In the genomic region with DNA sequence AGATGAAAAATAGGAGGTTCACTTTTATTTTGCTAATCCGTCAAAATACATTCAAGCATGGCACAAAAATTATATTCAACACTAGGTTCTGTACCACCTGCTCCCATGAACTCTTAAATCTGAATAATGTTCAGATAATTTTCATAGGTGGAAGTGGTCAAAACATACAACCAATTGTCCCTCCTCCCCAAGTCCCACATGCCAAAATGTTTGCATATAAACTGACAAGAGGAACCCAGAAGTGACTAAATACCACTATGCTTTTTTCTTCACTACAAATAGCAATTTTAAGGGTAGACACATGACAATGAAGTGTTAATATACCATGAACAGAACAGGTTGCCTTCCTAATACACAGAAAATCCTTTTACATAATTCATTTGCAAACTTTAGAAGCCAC, we compare ENCODE assay signal across 14 cellular contexts. TPM values are rescaled to one million over a fixed set of nuclear protein-coding genes. Genes with fewer than 3 reads are reported as not detected.
DNase-seq lines count a peak whose midpoint lies in the region; ATAC-seq, FAIRE-seq and TF ChIP-seq lines count a peak whose summit lies in the region.
"Had no signal": no experiment of that assay in that cellular context is flagged by ENCODE, and none has a peak within 500 bp of the region (broad histone marks: within the 10 kb centered on the region; RNA-seq: fewer than 3 reads in every experiment).

No MANE protein-coding gene starts in this region.

- peaks cover 21 to 53% of the 10 kb centered on the region in 2 experiments for H3K79me2 ChIP-seq in H1 (ENCODE audit: control insufficient read depth in 1 of 2, insufficient read depth in 2 of 2, low read length in 2 of 2)
- H3K79me2 ChIP-seq in neural progenitor cell (ENCODE audit: low read depth), result peaks cover 63% of the 10 kb centered on the region

- peak overlapping the region; percentile 19 for H3K27ac Mint-ChIP-seq in Calu3 (ENCODE audit: unreplicated experiment)
- H3K27ac Mint-ChIP-seq in neural progenitor cell, result no peak overlapping the region
- H3K27ac Mint-ChIP-seq: activated CD4-positive, alpha-beta T cell treated with anti-CD3 and anti-CD28 coated beads, Interleukin-2, amount 10 ng/mL, durations not matched to agents 24 days and 14 days had no signal

- H4K20me1 ChIP-seq in H1 (replicated peaks in 1 of 2; ENCODE audit: control insufficient read depth in 1 of 2, insufficient read depth in 2 of 2, low read length in 2 of 2) (peaks cover 20 to 35% of the 10 kb centered on the region in 2 experiments), neural progenitor cell (ENCODE audit: low read depth) (peaks cover 62% of the 10 kb centered on the region)

- H3K4me3 Mint-ChIP-seq in Calu3 (ENCODE audit: low read depth, unreplicated experiment) (peak overlapping the region; percentile 97), neural progenitor cell (no peak overlapping the region)

- ATAC-seq in HG03159 (IDR thresholded peaks at IDR 0.05; ENCODE audit: unreplicated experiment), result no peak
- no peak for ATAC-seq in GM19467 (IDR thresholded peaks at IDR 0.05; ENCODE audit: unreplicated experiment)
- ATAC-seq: right cardiac atrium had no signal

- WGBS in H1 (ENCODE audit: extremely low coverage in 1 of 2, insufficient coverage in 1 of 2, insufficient read length in 1 of 2, insufficient replicate concordance in 2 of 2, low coverage in 1 of 2, low lambda C conversion rate in 2 of 2, missing lambda C conversion rate in 1 of 2), 2 experiments, result 86% methylated on average over 1 of the region's 1 CpG; no CpG with 5 or more reads in 1 of the 2 experiments

- DNase-seq in Calu3 (no peak), NB4 (ENCODE audit: low read depth) (no peak), H1 (ENCODE audit: low read depth in 1 of 2, low spot score in 2 of 2) (no peak), neural progenitor cell (ENCODE audit: low spot score) (no peak), mesenteric fat pad (ENCODE audit: low spot score) (no peak)
- DNase-seq: activated CD4-positive, alpha-beta T cell treated with anti-CD3 and anti-CD28 coated beads, Interleukin-2, amount 10 ng/mL, durations not matched to agents 24 days and 14 days; activated effector memory CD4-positive, alpha-beta T cell treated with Interleukin-2 at 50 U/mL for 16 hours; COR-L47; kidney glomerular epithelial cell; NCI-H226; OCI-M1; right cardiac atrium had no signal

- intact Hi-C loops in Calu3 (cut with micrococcal nuclease; ENCODE audit: unreplicated experiment), result no loop called here

- H4K5ac ChIP-seq in H1 (ENCODE audit: insufficient read length, low read depth, low read length), result no peak overlapping the region

- H3K36me3 ChIP-seq in H1 (ENCODE audit: control insufficient read depth in 2 of 4, insufficient read depth in 4 of 4, low read length in 3 of 4) (peaks cover 0 to 25% (median 0%) of the 10 kb centered on the region in 4 experiments; a peak in 1 of 8 replicates), neural progenitor cell (no peaks in the 10 kb centered on the region)

- no peak overlapping the region for H2AK5ac ChIP-seq in H1 (ENCODE audit: low read depth, low read length)

- H3K4me3 ChIP-seq in NB4 (ENCODE audit: low read depth, low read length), result peak overlapping the region; percentile 98
- H3K4me3 ChIP-seq in H1 (ENCODE audit: extremely low read depth in 1 of 4, insufficient read depth in 2 of 4, low read depth in 3 of 4, low read length in 4 of 4), result peak overlapping the region in 3 of 4 experiments; percentile 6 to 92 (median 11); a peak in 5 of 8 replicates
- H3K4me3 ChIP-seq in neural progenitor cell, result peak overlapping the region; percentile 91

- no peak overlapping the region for H3K9ac ChIP-seq in H1 (replicated peaks in 1 of 4; ENCODE audit: extremely low read depth in 1 of 4, low read depth in 3 of 4, low read length in 3 of 4)
- no peak overlapping the region for H3K9ac ChIP-seq in neural progenitor cell

- H3K79me1 ChIP-seq in H1 (ENCODE audit: low read depth, low read length), result no peaks in the 10 kb centered on the region

- H2BK15ac ChIP-seq in H1 (ENCODE audit: low read length), result no peak overlapping the region

- H3F3A ChIP-seq in neural progenitor cell (ENCODE audit: low read depth), result peaks cover 49% of the 10 kb centered on the region

- CTCF ChIA-PET in Calu3 (lab: Charles Lee), result interaction anchor here (0.9 to 1.7 kb wide), 3 partner anchors 31 to 90 kb away, joined by 3 to 9 read pairs (median 6); no protein-coding TSS in a partner anchor
- CTCF ChIA-PET in H1 (lab: Charles Lee; ENCODE audit: partially characterized antibody), result interaction anchor here (1.3 to 2.0 kb wide), 4 partner anchors 10 to 121 kb away, joined by 7 to 28 read pairs (median 8); partner anchors contain the start of gene KLHL3

- no peak overlapping the region for H3K18ac ChIP-seq in H1 (ENCODE audit: extremely low read depth, low read length)

- POLR2A ChIA-PET in H1 (lab: Charles Lee; ENCODE audit: partially characterized antibody), result interaction anchor here (1.7 kb wide), 1 partner anchor 91 kb away, joined by 3 read pairs; no protein-coding TSS in a partner anchor

- no peak for TF ChIP-seq RAD21 in H1 (IDR thresholded peaks at IDR 0.05 in 1 of 2, conservative IDR thresholded peaks at IDR 0.05 in 1 of 2; ENCODE audit: low read depth in 2 of 2, low read length in 2 of 2)

- H2BK120ac ChIP-seq in H1 (replicated peaks; ENCODE audit: low read depth, low read length), result no peak overlapping the region

- peaks cover 8% of the 10 kb centered on the region for H3K4me1 Mint-ChIP-seq in Calu3 (ENCODE audit: low read depth, unreplicated experiment)
- H3K4me1 Mint-ChIP-seq in neural progenitor cell, result peaks cover 19% of the 10 kb centered on the region

- H3K9me3 Mint-ChIP-seq in Calu3 (ENCODE audit: low read depth, unreplicated experiment), result no peaks in the 10 kb centered on the region
- H3K9me3 Mint-ChIP-seq in neural progenitor cell, result no peaks in the 10 kb centered on the region
- H3K9me3 Mint-ChIP-seq: activated CD4-positive, alpha-beta T cell treated with anti-CD3 and anti-CD28 coated beads, Interleukin-2, amount 10 ng/mL, durations not matched to agents 24 days and 14 days had no signal

- no peak overlapping the region for H3K23ac ChIP-seq in H1 (ENCODE audit: insufficient read length)

- no peak for TF ChIP-seq EP300 in H1 (IDR thresholded peaks at IDR 0.05; ENCODE audit: borderline replicate concordance in 1 of 2, low read depth in 2 of 2, low read length in 2 of 2)

- H3K9me3 ChIP-seq in H1 (ENCODE audit: insufficient read depth in 2 of 2, low read depth in 1 of 2, low read length in 1 of 2), result no peaks in the 10 kb centered on the region
- H3K9me3 ChIP-seq in neural progenitor cell (ENCODE audit: low read depth), result no peaks in the 10 kb centered on the region

- peaks cover 46% of the 10 kb centered on the region for H3K36me3 Mint-ChIP-seq in Calu3 (ENCODE audit: insufficient read depth, unreplicated experiment)
- H3K36me3 Mint-ChIP-seq in neural progenitor cell, result peaks cover 8% of the 10 kb centered on the region

- H3K4ac ChIP-seq in H1 (replicated peaks; ENCODE audit: insufficient read length, low read depth, low read length), result no peak overlapping the region

- H3K23me2 ChIP-seq in H1 (ENCODE audit: low read depth, low read length), result peaks cover 2% of the 10 kb centered on the region

- TF ChIP-seq POLR2A in NB4 (IDR thresholded peaks at IDR 0.05; ENCODE audit: extremely low read depth, insufficient read length) (no peak), H1 (IDR thresholded peaks at IDR 0.05; ENCODE audit: control extremely low read depth in 1 of 2, low read depth in 2 of 2, low read length in 2 of 2) (no peak)

- no peak overlapping the region for H2BK12ac ChIP-seq in H1 (ENCODE audit: low read depth, low read length)

- no peaks in the 10 kb centered on the region for H3K27me3 Mint-ChIP-seq in Calu3 (ENCODE audit: unreplicated experiment)
- H3K27me3 Mint-ChIP-seq in neural progenitor cell (ENCODE audit: insufficient read depth, low read depth), result peaks cover 10% of the 10 kb centered on the region
- H3K27me3 Mint-ChIP-seq: activated CD4-positive, alpha-beta T cell treated with anti-CD3 and anti-CD28 coated beads, Interleukin-2, amount 10 ng/mL, durations not matched to agents 24 days and 14 days had no signal

- no TSS peak for BruUV-seq in Calu3 (replicated peaks; lab: Mats Ljungman, UMichigan)

- no peak for TF ChIP-seq CTCF in Calu3 (IDR thresholded peaks at IDR 0.05; ENCODE audit: unreplicated experiment)
- TF ChIP-seq CTCF in NB4 (IDR thresholded peaks at IDR 0.05; ENCODE audit: low read depth, low read length), result no peak
- no peak for TF ChIP-seq CTCF in H1 (IDR thresholded peaks at IDR 0.05; ENCODE audit: control extremely low read depth in 1 of 3, insufficient read depth in 1 of 3, low read depth in 1 of 3, low read length in 3 of 3)
- TF ChIP-seq CTCF in neural progenitor cell (IDR thresholded peaks at IDR 0.05), result no peak

- no peak overlapping the region for H2BK20ac ChIP-seq in H1 (ENCODE audit: low read length)

- H2AFZ ChIP-seq in H1 (ENCODE audit: low read length) (no peak overlapping the region), neural progenitor cell (replicated peaks) (no peak overlapping the region)

- no peak overlapping the region for H3K56ac ChIP-seq in H1 (replicated peaks; ENCODE audit: insufficient read length, low read depth, low read length)

- H2BK5ac ChIP-seq in H1 (ENCODE audit: low read depth, low read length), result no peak overlapping the region

- H4K91ac ChIP-seq in H1 (replicated peaks; ENCODE audit: insufficient read length, low read length), result no peak overlapping the region

- no peak for FAIRE-seq in H1 (lab: Jason Lieb, UNC)

- no peak overlapping the region for H3K27ac ChIP-seq in H1 (ENCODE audit: low read depth, low read length)
- no peak overlapping the region for H3K27ac ChIP-seq in neural progenitor cell

- H3K4me2 ChIP-seq in H1 (ENCODE audit: insufficient read depth in 1 of 2, low read depth in 2 of 2, low read length in 2 of 2) (peak overlapping the region; percentile 26 to 61; a peak in 2 of 4 replicates), neural progenitor cell (peak overlapping the region; percentile 93)

- H3K4me1 ChIP-seq in H1 (replicated peaks in 1 of 4; ENCODE audit: control insufficient read depth in 3 of 4, insufficient read depth in 4 of 4, low read length in 3 of 4) (peaks cover 0 to 3% (median 0%) of the 10 kb centered on the region in 4 experiments; a peak in 3 of 7 replicates), neural progenitor cell (peaks cover 26% of the 10 kb centered on the region)

- H3K14ac ChIP-seq in H1 (ENCODE audit: insufficient read length), result no peak overlapping the region

- no peak overlapping the region for H4K8ac ChIP-seq in H1 (ENCODE audit: extremely low read depth, insufficient read depth, low read length)

- H3K27me3 ChIP-seq in H1 (replicated peaks in 1 of 4; ENCODE audit: control insufficient read depth in 3 of 4, extremely low read depth in 1 of 4, insufficient read depth in 3 of 4, low read length in 3 of 4), result no peaks in the 10 kb centered on the region
- no peaks in the 10 kb centered on the region for H3K27me3 ChIP-seq in neural progenitor cell

RNA-seq across cellular contexts. Expression of gene HNRNPA0, which starts 3.7 kb away (rescaled TPM):
- total RNA-seq in Calu3 (2022), result 40.5 and 42.3 TPM in 2 replicates
- 71.3 and 74.9 TPM in 2 replicates for total RNA-seq in H1 (2021; fragmentation: NEBNext Ultra II Directional; extraction: Animal tissue kit (Norgen Biotek cat#: 25700))
- polyA plus RNA-seq in H1 (2011; rRNA removed), result 22.0 and 31.6 TPM in 2 replicates
- polyA plus RNA-seq in H1 (2011; cell fraction: cytosol; rRNA removed), result 35.0 TPM
- 23.6 TPM for polyA plus RNA-seq in H1 (2011; cell fraction: nucleus; rRNA removed)
- polyA plus RNA-seq in H1 (2012, experiment 1 of 2), result 52.9 to 55.8 TPM (median 53.9 TPM) in 4 replicates
- 17.2 TPM for polyA plus RNA-seq in H1 (2012, experiment 2 of 2)
- 43.1 TPM for polyA plus RNA-seq in H1 (2013, experiment 1 of 2)
- polyA plus RNA-seq in H1 (2013, experiment 2 of 2), result 42.6 TPM
- polyA minus RNA-seq in H1 (2011; rRNA and poly(A)+ RNA removed), result 9.3 and 11.3 TPM in 2 replicates
- polyA minus RNA-seq in H1 (2011; cell fraction: cytosol; rRNA and poly(A)+ RNA removed), result 16.1 TPM
- polyA minus RNA-seq in H1 (2011; cell fraction: nucleus; rRNA and poly(A)+ RNA removed), result 17.9 TPM
- 49.8 and 71.4 TPM in 2 replicates for total RNA-seq in neural progenitor cell (ENCODE audit: low replicate concordance)
- 24.3 TPM for total RNA-seq in mesenteric fat pad

RNA-seq across cellular contexts. Expression of gene KLHL3, which starts 14.5 kb away (rescaled TPM):
- total RNA-seq in Calu3 (2022) (16.9 and 18.2 TPM in 2 replicates), neural progenitor cell (ENCODE audit: low replicate concordance) (17.2 and 26.8 TPM in 2 replicates), mesenteric fat pad (3.5 TPM)
- 10.5 and 13.7 TPM in 2 replicates for total RNA-seq in H1 (2021; fragmentation: NEBNext Ultra II Directional; extraction: Animal tissue kit (Norgen Biotek cat#: 25700))
- 6.0 and 7.4 TPM in 2 replicates for polyA plus RNA-seq in H1 (2011; rRNA removed)
- polyA plus RNA-seq in H1 (2011; cell fraction: cytosol; rRNA removed), result 8.6 TPM
- polyA plus RNA-seq in H1 (2011; cell fraction: nucleus; rRNA removed), result 18.9 TPM
- polyA plus RNA-seq in H1 (2012, experiment 1 of 2), result 7.0 to 11.6 TPM (median 7.3 TPM) in 4 replicates
- polyA plus RNA-seq in H1 (2012, experiment 2 of 2), result 0.66 TPM
- 3.9 TPM for polyA plus RNA-seq in H1 (2013, experiment 1 of 2)
- 3.8 TPM for polyA plus RNA-seq in H1 (2013, experiment 2 of 2)
- polyA minus RNA-seq in H1 (2011; rRNA and poly(A)+ RNA removed), result 61.3 and 74.4 TPM in 2 replicates
- 12.0 TPM for polyA minus RNA-seq in H1 (2011; cell fraction: cytosol; rRNA and poly(A)+ RNA removed)
- 38.7 TPM for polyA minus RNA-seq in H1 (2011; cell fraction: nucleus; rRNA and poly(A)+ RNA removed)

Comparison
In these comparisons a context has a peak if more than half of its experiments do, and no peak if none do; other contexts are left out.
1. H3K4me3 ChIP-seq: peak in every context shown above with its lines; median percentile 98 in NB4; 91 in neural progenitor cell; 11 in H1.